Comparison of ENCODE assay signal across 8 cellular contexts in genomic region chr11:36492724-36493304, GRCh38.
A peak's percentile ranks its signal among the peaks of the same experiment; 100 is the strongest.
DNase-seq lines count a peak whose midpoint lies in the region; ATAC-seq and TF ChIP-seq lines count a peak whose summit lies in the region.

No MANE protein-coding gene starts in this region.

- peak overlapping the region in 1 of 2 donors; percentile 54 for H3K27ac Mint-ChIP-seq in stimulated activated naive CD8-positive, alpha-beta T cell treated with anti-CD3 and anti-CD28 coated beads, Interleukin-15, amount 100 ng/mL, for 72 hours

- peaks cover 24% of the 10 kb centered on the region for H3K4me1 Mint-ChIP-seq in stimulated activated naive CD8-positive, alpha-beta T cell treated with anti-CD3 and anti-CD28 coated beads, Interleukin-15, amount 100 ng/mL, for 72 hours

- H3K4me3 ChIP-seq in HFF-Myc (replicated peaks; ENCODE audit: low read depth, low read length) = no peak overlapping the region

- ATAC-seq in stimulated activated naive CD8-positive, alpha-beta T cell treated with anti-CD3 and anti-CD28 coated beads, Interleukin-15, amount 100 ng/mL, for 72 hours = no peak

- H3K27me3 Mint-ChIP-seq in stimulated activated naive CD8-positive, alpha-beta T cell treated with anti-CD3 and anti-CD28 coated beads, Interleukin-15, amount 100 ng/mL, for 72 hours = no peaks in the 10 kb centered on the region

- H3K9me3 Mint-ChIP-seq in stimulated activated naive CD8-positive, alpha-beta T cell treated with anti-CD3 and anti-CD28 coated beads, Interleukin-15, amount 100 ng/mL, for 72 hours = no peaks in the 10 kb centered on the region

- DNase-seq in DMS153 treated with DMSO at 0.1 percent for 48 hours (lab: John Stamatoyannopoulos, UW; ENCODE audit: unreplicated experiment) = peak; percentile 38
- no peak for DNase-seq in DMS153 (lab: John Stamatoyannopoulos, UW)
- no peak for DNase-seq in HFF-Myc (ENCODE audit: extremely low read depth, low read depth)
- DNase-seq in NCI-H526 treated with DMSO at 0.1 percent for 48 hours (lab: John Stamatoyannopoulos, UW) = peak; percentile 40
- DNase-seq in astrocyte of the hippocampus (ENCODE audit: low read depth, low spot score) = peak; percentile 69
- DNase-seq in iPS-NIHi11 (ENCODE audit: low spot score) = peak; percentile 64
- peak; percentile 17 to 26 for DNase-seq in stimulated activated naive CD8-positive, alpha-beta T cell treated with anti-CD3 and anti-CD28 coated beads, Interleukin-15, amount 100 ng/mL, for 72 hours
- no peak for DNase-seq in 8988T

- no peak overlapping the region for H3K4me3 Mint-ChIP-seq in stimulated activated naive CD8-positive, alpha-beta T cell treated with anti-CD3 and anti-CD28 coated beads, Interleukin-15, amount 100 ng/mL, for 72 hours

- TF ChIP-seq CTCF in HFF-Myc (IDR thresholded peaks at IDR 0.05; ENCODE audit: low read depth, low read length, missing control alignments) = peak; percentile 74

Comparison
In these comparisons a context has a peak if more than half of its experiments do, and no peak if none do; other contexts are left out.
1. DNase-seq: peak in DMS153 treated with DMSO at 0.1 percent for 48 hours (single experiment), NCI-H526 treated with DMSO at 0.1 percent for 48 hours (single experiment), astrocyte of the hippocampus (single experiment), iPS-NIHi11 (single experiment) and stimulated activated naive CD8-positive, alpha-beta T cell treated with anti-CD3 and anti-CD28 coated beads, Interleukin-15, amount 100 ng/mL, for 72 hours (2 of 2); none in DMS153 (single experiment), HFF-Myc (single experiment) and 8988T (single experiment).